19 cellular contexts compared by ENCODE assay signal in genomic region chr18:9174302-9174701, GRCh38. TPM values are rescaled to one million over a fixed set of nuclear protein-coding genes. Genes with fewer than 3 reads are reported as not detected.
A peak's percentile ranks its signal among the peaks of the same experiment; 100 is the strongest.
DNase-seq lines count a peak whose midpoint lies in the region; ATAC-seq, FAIRE-seq and TF ChIP-seq lines count a peak whose summit lies in the region.
"Had no signal": no experiment of that assay in that cellular context is flagged by ENCODE, and none has a peak within 500 bp of the region (broad histone marks: within the 10 kb centered on the region; RNA-seq: fewer than 3 reads in every experiment).

No MANE protein-coding gene starts in this region.

- peaks cover 30% of the 10 kb centered on the region for H3K36me3 Mint-ChIP-seq in CD4-positive, CD25-positive, alpha-beta regulatory T cell

- POLR2A ChIA-PET in Panc1 (lab: Charles Lee), result no interaction called here

- H3K9me3 ChIP-seq in CD4-positive, CD25-positive, alpha-beta regulatory T cell (ENCODE audit: control insufficient read depth in 2 of 2, low read length in 2 of 2), result no peaks in the 10 kb centered on the region
- H3K9me3 ChIP-seq in Panc1 (ENCODE audit: control insufficient read depth, insufficient read depth, low read depth, low read length), result no peaks in the 10 kb centered on the region
- H3K9me3 ChIP-seq: sigmoid colon had no signal

- no TSS peak for BruUV-seq in Panc1 (replicated peaks; lab: Mats Ljungman, UMichigan)

- peak overlapping the region in 2 of 3 donors; percentile 33 to 49 for H3K27ac Mint-ChIP-seq in CD4-positive, CD25-positive, alpha-beta regulatory T cell
- H3K27ac Mint-ChIP-seq: activated B cell treated with CpG ODN at 0.5 μM for 24 hours; activated naive CD4-positive, alpha-beta T cell treated with anti-CD3 and anti-CD28 coated beads, Interleukin-2, amount 50 U/mL, for 72 hours; HFFc6 had no signal

- in situ Hi-C loops in Panc1 (cut with HindIII; ENCODE audit: low pct_unique_long_range_greater_than_20kb, low sequenced_read_pairs), result no loop called here

- H3K27ac ChIP-seq in CD4-positive, CD25-positive, alpha-beta regulatory T cell (ENCODE audit: insufficient read depth, low read length, poor library complexity, severe bottlenecking), result no peak overlapping the region
- H3K27ac ChIP-seq in Panc1 (ENCODE audit: low read length), result no peak overlapping the region
- H3K27ac ChIP-seq: coronary artery, epithelial cell of prostate, KMS-11, sigmoid colon had no signal

- no peak for ATAC-seq in CD4-positive, CD25-positive, alpha-beta regulatory T cell (ENCODE audit: low read depth in 2 of 2)
- 0 out of 2 replicates have a peak, but pooled peaks have one; percentile 30 for ATAC-seq in Panc1
- peak; percentile 40 for ATAC-seq in left lobe of liver
- no peak for ATAC-seq in HG03135 (IDR thresholded peaks at IDR 0.05; ENCODE audit: unreplicated experiment)

- FAIRE-seq in D721Med (lab: Jason Lieb, UNC), result no peak

- no peak overlapping the region for H3K4me3 ChIP-seq in CD4-positive, CD25-positive, alpha-beta regulatory T cell (ENCODE audit: low read depth, low read length)
- H3K4me3 ChIP-seq in Panc1 (ENCODE audit: low read depth in 2 of 2, low read length in 2 of 2), result no peak overlapping the region
- H3K4me3 ChIP-seq: coronary artery, sigmoid colon had no signal

- H3K36me3 ChIP-seq in CD4-positive, CD25-positive, alpha-beta regulatory T cell (ENCODE audit: control insufficient read depth, insufficient read depth, low read length), result peaks cover 20% of the 10 kb centered on the region
- no peaks in the 10 kb centered on the region for H3K36me3 ChIP-seq in Panc1 (ENCODE audit: control insufficient read depth, insufficient read depth, low read length)
- H3K36me3 ChIP-seq: sigmoid colon had no signal

- CTCF ChIA-PET in Panc1 (lab: Charles Lee), result no interaction called here

- H3K27me3 ChIP-seq in CD4-positive, CD25-positive, alpha-beta regulatory T cell (ENCODE audit: control insufficient read depth, insufficient read depth, low read length), result no peaks in the 10 kb centered on the region
- H3K27me3 ChIP-seq in Panc1 (ENCODE audit: control insufficient read depth, insufficient read depth, low read length), result no peaks in the 10 kb centered on the region
- H3K27me3 ChIP-seq: sigmoid colon had no signal

- TF ChIP-seq CTCF in Panc1 (IDR thresholded peaks at IDR 0.05) (no peak), D721Med (IDR thresholded peaks at IDR 0.05; ENCODE audit: insufficient read depth, missing control alignments) (no peak)

- H3K9me3 Mint-ChIP-seq in CD4-positive, CD25-positive, alpha-beta regulatory T cell, result peaks cover 0 to 4% (median 0%) of the 10 kb centered on the region in 7 donors
- H3K9me3 Mint-ChIP-seq: activated naive CD4-positive, alpha-beta T cell treated with anti-CD3 and anti-CD28 coated beads, Interleukin-2, amount 50 U/mL, for 72 hours had no signal

- peak; percentile 45 to 52 for DNase-seq in AML-193 (lab: John Stamatoyannopoulos, UW)
- DNase-seq in CD4-positive, CD25-positive, alpha-beta regulatory T cell, result no peak
- DNase-seq in Panc1 (ENCODE audit: low read depth, low spot score), result no peak
- DNase-seq in left lobe of liver (ENCODE audit: low spot score), result no peak
- no peak for DNase-seq in D721Med (ENCODE audit: insufficient read length, low spot score)
- no peak for DNase-seq in superior temporal gyrus (ENCODE audit: extremely low spot score)
- no peak for DNase-seq in NCI-H2227 treated with DMSO at 0.1 percent for 48 hours (lab: John Stamatoyannopoulos, UW)
- DNase-seq: activated B cell treated with CpG ODN at 0.5 μM for 24 hours; activated CD8-positive, alpha-beta memory T cell treated with anti-CD3 and anti-CD28 coated beads, Interleukin-2, amount 50 U/mL, for 48 hours; HFFc6; NCI-H1436 treated with DMSO at 0.1 percent for 48 hours; nucleus accumbens; sigmoid colon; stimulated activated CD4-positive, alpha-beta T cell treated with anti-CD3 and anti-CD28 coated beads, Interleukin-2, amount 100 ng/mL, for 24 hours had no signal

- H3K27me3 Mint-ChIP-seq in CD4-positive, CD25-positive, alpha-beta regulatory T cell, result no peaks in the 10 kb centered on the region
- H3K27me3 Mint-ChIP-seq: activated B cell treated with CpG ODN at 0.5 μM for 24 hours had no signal

- intact Hi-C loops in Panc1 (cut with micrococcal nuclease; ENCODE audit: unreplicated experiment), result no loop called here

- H3K4me1 Mint-ChIP-seq in CD4-positive, CD25-positive, alpha-beta regulatory T cell, result peaks cover 33 to 94% (median 64%) of the 10 kb centered on the region in 4 donors

- peak overlapping the region in 2 of 4 donors; percentile 3 to 29 for H3K4me3 Mint-ChIP-seq in CD4-positive, CD25-positive, alpha-beta regulatory T cell
- H3K4me3 Mint-ChIP-seq: activated B cell treated with CpG ODN at 0.5 μM for 24 hours, HFFc6 had no signal

- peaks cover 32% of the 10 kb centered on the region for H3K4me1 ChIP-seq in CD4-positive, CD25-positive, alpha-beta regulatory T cell (ENCODE audit: control insufficient read depth, insufficient read depth, low read length, poor library complexity, severe bottlenecking)
- H3K4me1 ChIP-seq in Panc1 (ENCODE audit: control insufficient read depth, insufficient read depth, low read length), result peaks cover 4% of the 10 kb centered on the region; the same call in 1 of the 2 replicates

RNA-seq across cellular contexts. Expression of gene ANKRD12, which starts 37.7 kb away (rescaled TPM):
- 200 TPM for total RNA-seq in CD4-positive, CD25-positive, alpha-beta regulatory T cell
- 10 to 100 TPM; 28.2 to 41.9 (median 37.0) TPM for polyA plus RNA-seq in CD4-positive, CD25-positive, alpha-beta regulatory T cell
- 30.7 TPM for total RNA-seq in Panc1 (2021; ENCODE audit: unreplicated experiment)
- polyA plus RNA-seq in Panc1 (2012; ENCODE audit: insufficient read length), result 9.8 TPM
- 15.0 TPM for total RNA-seq in left lobe of liver

Comparison
In these comparisons a context has a peak if more than half of its experiments do, and no peak if none do; other contexts are left out.
1. DNase-seq: peak in AML-193 (2 of 2); none in CD4-positive, CD25-positive, alpha-beta regulatory T cell (0 of 3), Panc1 (single experiment), left lobe of liver (single experiment), D721Med (single experiment), superior temporal gyrus (single experiment) and NCI-H2227 treated with DMSO at 0.1 percent for 48 hours (single experiment).
2. ATAC-seq: peak in Panc1 (single experiment) and left lobe of liver (single experiment); none in CD4-positive, CD25-positive, alpha-beta regulatory T cell (0 of 2) and HG03135 (single experiment).